ENCODE assay signal across 21 cellular contexts in genomic region chr10:29136401-29136800, GRCh38.
A peak's percentile ranks its signal among the peaks of the same experiment; 100 is the strongest.
DNase-seq lines count a peak whose midpoint lies in the region; ATAC-seq, FAIRE-seq and TF ChIP-seq lines count a peak whose summit lies in the region.
"Had no signal": no experiment of that assay in that cellular context is flagged by ENCODE, and none has a peak within 500 bp of the region (broad histone marks: within the 10 kb centered on the region; RNA-seq: fewer than 3 reads in every experiment).

No MANE protein-coding gene starts in this region.

- in situ Hi-C loops in K562 (cut with MboI) = loop anchor here (25.0 kb wide), 1 partner anchor 474 kb away; no protein-coding TSS in a partner anchor

- H3K27ac Mint-ChIP-seq in MCF 10A (ENCODE audit: low read depth, unreplicated experiment) = no peak overlapping the region
- H3K27ac Mint-ChIP-seq: B cell, CD14-positive monocyte, H9, IgD-negative memory B cell had no signal

- H3K4me3 Mint-ChIP-seq in MCF 10A (ENCODE audit: unreplicated experiment) = no peak overlapping the region
- H3K4me3 Mint-ChIP-seq: B cell, CD14-positive monocyte, H9, IgD-negative memory B cell had no signal

- no peak for TF ChIP-seq RAD21 in K562 (CRISPR knock-in tag; conservative IDR thresholded peaks at IDR 0.05 in 1 of 2, IDR thresholded peaks at IDR 0.05 in 1 of 2)

- TF ChIP-seq CTCF in MCF 10A (IDR thresholded peaks at IDR 0.05; ENCODE audit: unreplicated experiment) = no peak
- TF ChIP-seq CTCF in breast epithelium (IDR thresholded peaks at IDR 0.05) = no peak
- no peak for TF ChIP-seq CTCF in K562 (IDR thresholded peaks at IDR 0.05 in 2 of 3, conservative IDR thresholded peaks at IDR 0.05 in 1 of 3; ENCODE audit: insufficient read depth in 2 of 3, low read depth in 1 of 3, low read length in 3 of 3)
- TF ChIP-seq CTCF in fibroblast of mammary gland (conservative IDR thresholded peaks at IDR 0.05; ENCODE audit: control insufficient read depth, insufficient read depth, low read depth, low read length) = no peak
- TF ChIP-seq CTCF in smooth muscle cell (IDR thresholded peaks at IDR 0.05; ENCODE audit: borderline replicate concordance, insufficient read depth, poor library complexity, severe bottlenecking) = no peak
- no peak for TF ChIP-seq CTCF in ovary (IDR thresholded peaks at IDR 0.05)

- POLR2A ChIA-PET in MCF 10A (lab: Yijun Ruan, JAX) = interaction anchor here (0.6 kb wide), 2 partner anchors 148 to 472 kb away, joined by 3 read pairs; no protein-coding TSS in a partner anchor
- POLR2A ChIA-PET in K562 (lab: Yijun Ruan, JAX) = no interaction called here

- no peak for TF ChIP-seq POLR2A in breast epithelium (IDR thresholded peaks at IDR 0.05)
- no peak for TF ChIP-seq POLR2A in K562 (conservative IDR thresholded peaks at IDR 0.05)
- no peak for TF ChIP-seq POLR2A in ovary (IDR thresholded peaks at IDR 0.05)

- H3K79me2 ChIP-seq in K562 (ENCODE audit: control insufficient read depth, insufficient read depth, low read length) = no peaks in the 10 kb centered on the region
- no peaks in the 10 kb centered on the region for H3K79me2 ChIP-seq in smooth muscle cell (ENCODE audit: low read depth)

- peaks cover 6% of the 10 kb centered on the region for H3K9me3 Mint-ChIP-seq in MCF 10A (ENCODE audit: unreplicated experiment)
- H3K9me3 Mint-ChIP-seq: H9 had no signal

- H3K4me2 ChIP-seq in K562 (ENCODE audit: insufficient read depth, low read length) (no peak overlapping the region), smooth muscle cell (no peak overlapping the region)

- H3K36me3 Mint-ChIP-seq in MCF 10A (ENCODE audit: insufficient read depth, unreplicated experiment) = no peaks in the 10 kb centered on the region
- H3K36me3 Mint-ChIP-seq: CD14-positive monocyte, IgD-negative memory B cell had no signal

- TF ChIP-seq EP300 in K562 (IDR thresholded peaks at IDR 0.05; ENCODE audit: low read length) (no peak), ovary (IDR thresholded peaks at IDR 0.05) (no peak)

- H3F3A ChIP-seq in smooth muscle cell (ENCODE audit: low read depth) = peaks cover 33% of the 10 kb centered on the region

- 43% methylated on average over 3 of the region's 3 CpGs for WGBS in K562 (ENCODE audit: insufficient coverage, low coverage, missing lambda C conversion rate)
- WGBS in smooth muscle cell (ENCODE audit: low lambda C conversion rate) = 70% methylated on average over 3 of the region's 3 CpGs
- WGBS in ovary, 3 donors = 90 to 95% (median 92%) methylated on average over 3 of the region's 3 CpGs

- no peaks in the 10 kb centered on the region for H3K36me3 ChIP-seq in breast epithelium
- no peaks in the 10 kb centered on the region for H3K36me3 ChIP-seq in K562 (ENCODE audit: control insufficient read depth, insufficient read depth, low read length)
- H3K36me3 ChIP-seq in smooth muscle cell (ENCODE audit: low read depth) = no peaks in the 10 kb centered on the region
- H3K36me3 ChIP-seq in ovary = no peaks in the 10 kb centered on the region
- H3K36me3 ChIP-seq: Peyer's patch had no signal

- ATAC-seq in K562 = no peak
- no peak for ATAC-seq in HG03342 (IDR thresholded peaks at IDR 0.05; ENCODE audit: unreplicated experiment)

- no peaks in the 10 kb centered on the region for H4K20me1 ChIP-seq in K562 (replicated peaks; ENCODE audit: control insufficient read depth, insufficient read depth, low read length)
- no peaks in the 10 kb centered on the region for H4K20me1 ChIP-seq in smooth muscle cell (ENCODE audit: low read depth)

- intact Hi-C loops in MCF 10A (cut with micrococcal nuclease) = no loop called here
- intact Hi-C loops in breast epithelium (cut with DNase I; ENCODE audit: low total_unique reads) = no loop called here
- intact Hi-C loops in K562 (cut with micrococcal nuclease) = no loop called here
- intact Hi-C loops in ovary (cut with DNase I) = loop anchor here in 1 of 4 donors (10.0 kb wide), 1 partner anchor 472 kb away; no protein-coding TSS in a partner anchor

- H3K9ac ChIP-seq in K562 (ENCODE audit: insufficient read depth in 1 of 2, low read depth in 2 of 2, low read length in 2 of 2) (no peak overlapping the region), smooth muscle cell (ENCODE audit: low read depth) (no peak overlapping the region)

- H3K27me3 Mint-ChIP-seq in MCF 10A (ENCODE audit: insufficient read depth, unreplicated experiment) = no peaks in the 10 kb centered on the region
- H3K27me3 Mint-ChIP-seq: B cell had no signal

- H3K27ac ChIP-seq in breast epithelium (no peak overlapping the region), K562 (ENCODE audit: extremely low read depth, low read depth, low read length) (no peak overlapping the region), smooth muscle cell (ENCODE audit: low read depth) (no peak overlapping the region), ovary (no peak overlapping the region)
- H3K27ac ChIP-seq: Peyer's patch had no signal

- H2AFZ ChIP-seq in K562 (ENCODE audit: low read depth, low read length) (no peak overlapping the region), smooth muscle cell (ENCODE audit: low read depth) (peak overlapping the region; percentile 51)

- no peaks in the 10 kb centered on the region for H3K9me1 ChIP-seq in K562 (ENCODE audit: control insufficient read depth, insufficient read depth, low read length)

- DNase-seq in MCF 10A (ENCODE audit: unreplicated experiment) (peak; percentile 41), breast epithelium (ENCODE audit: low spot score in 2 of 2) (no peak), K562 (ENCODE audit: extremely low read depth in 1 of 4, low spot score in 3 of 4) (no peak), fibroblast of mammary gland (ENCODE audit: low read depth) (peak; percentile 39), smooth muscle cell (lab: John Stamatoyannopoulos, UW; ENCODE audit: unreplicated experiment) (no peak), ovary (no peak), SHP77 treated with DMSO at 0.1 percent for 48 hours (lab: John Stamatoyannopoulos, UW) (no peak)
- DNase-seq: 8988T, GDM1, H9, Karpas-422, NCI-H1694, NCI-H2171, NCI-H526, Peyer's patch, SW 1271 had no signal

- no peaks in the 10 kb centered on the region for H3K4me1 ChIP-seq in breast epithelium
- peaks cover 10 to 25% of the 10 kb centered on the region in 2 experiments for H3K4me1 ChIP-seq in K562 (replicated peaks in 1 of 2; ENCODE audit: control insufficient read depth in 2 of 2, insufficient read depth in 2 of 2, low read length in 2 of 2)
- H3K4me1 ChIP-seq in smooth muscle cell (ENCODE audit: low read depth) = peaks cover 16% of the 10 kb centered on the region
- peaks cover 3% of the 10 kb centered on the region for H3K4me1 ChIP-seq in ovary (ENCODE audit: insufficient read depth)
- H3K4me1 ChIP-seq: Peyer's patch had no signal

- no TSS peak for BruUV-seq in MCF 10A (replicated peaks; lab: Mats Ljungman, UMichigan)
- BruUV-seq in K562 (replicated peaks; lab: Mats Ljungman, UMichigan) = no TSS peak

- peaks cover 12% of the 10 kb centered on the region for H3K4me1 Mint-ChIP-seq in MCF 10A (ENCODE audit: insufficient read depth, unreplicated experiment)
- H3K4me1 Mint-ChIP-seq: B cell, CD14-positive monocyte, IgD-negative memory B cell had no signal

- H3K27me3 ChIP-seq in breast epithelium (no peaks in the 10 kb centered on the region), K562 (ENCODE audit: control insufficient read depth in 2 of 2, insufficient read depth in 2 of 2, low read length in 2 of 2) (no peaks in the 10 kb centered on the region), smooth muscle cell (ENCODE audit: low read depth) (no peaks in the 10 kb centered on the region), ovary (no peaks in the 10 kb centered on the region)
- H3K27me3 ChIP-seq: Peyer's patch had no signal

- H3K4me3 ChIP-seq in breast epithelium (no peak overlapping the region), K562 (no peak overlapping the region), fibroblast of mammary gland (ENCODE audit: control insufficient read depth, low read depth, low read length) (no peak overlapping the region), smooth muscle cell (no peak overlapping the region), ovary (no peak overlapping the region)
- H3K4me3 ChIP-seq: Peyer's patch had no signal

- no peaks in the 10 kb centered on the region for H3K9me3 ChIP-seq in breast epithelium
- no peaks in the 10 kb centered on the region for H3K9me3 ChIP-seq in K562 (replicated peaks; ENCODE audit: control insufficient read depth, insufficient read depth, low read depth, low read length)
- no peaks in the 10 kb centered on the region for H3K9me3 ChIP-seq in smooth muscle cell (replicated peaks; ENCODE audit: low read depth)
- no peaks in the 10 kb centered on the region for H3K9me3 ChIP-seq in ovary
- H3K9me3 ChIP-seq: Peyer's patch had no signal

- CTCF ChIA-PET in MCF 10A (lab: Yijun Ruan, JAX) (no interaction called here), K562 (lab: Yijun Ruan, JAX; ENCODE audit: low intra/inter-chr PET ratio) (no interaction called here)

- FAIRE-seq in K562 (lab: Jason Lieb, UNC) = no peak
- FAIRE-seq: HTR-8/SVneo had no signal

TF ChIP-seq in K562, 482 proteins besides CTCF, POLR2A, EP300 and RAD21:
- TF ChIP-seq POLR2AphosphoS2 (IDR thresholded peaks at IDR 0.05; ENCODE audit: low read length) (no peak), MEIS2 (IDR thresholded peaks at IDR 0.05; ENCODE audit: partially characterized antibody) (no peak), GATAD2A (IDR thresholded peaks at IDR 0.05) (no peak), CEBPG (CRISPR knock-in tag; IDR thresholded peaks at IDR 0.05) (no peak), CEBPG (tag; conservative IDR thresholded peaks at IDR 0.05 in 1 of 2, IDR thresholded peaks at IDR 0.05 in 1 of 2) (peak in 1 of 2 experiments; percentile 23; a peak in 1 of 4 replicates), CC2D1A (IDR thresholded peaks at IDR 0.05) (no peak), CEBPB (tag; IDR thresholded peaks at IDR 0.05) (peak; percentile 44; the same call in 1 of the 2 replicates), ZKSCAN1 (IDR thresholded peaks at IDR 0.05; ENCODE audit: low read depth, low read length) (no peak)
TF ChIP-seq in K562: peak in this region for 2.

Comparison
In these comparisons a context has a peak if more than half of its experiments do, and no peak if none do; other contexts are left out.
1. DNase-seq: peak in MCF 10A (single experiment) and fibroblast of mammary gland (single experiment); none in breast epithelium (0 of 2), K562 (0 of 4), smooth muscle cell (single experiment), ovary (0 of 5) and SHP77 treated with DMSO at 0.1 percent for 48 hours (single experiment).